1 cellular context compared by ENCODE assay signal in the genomic region with DNA sequence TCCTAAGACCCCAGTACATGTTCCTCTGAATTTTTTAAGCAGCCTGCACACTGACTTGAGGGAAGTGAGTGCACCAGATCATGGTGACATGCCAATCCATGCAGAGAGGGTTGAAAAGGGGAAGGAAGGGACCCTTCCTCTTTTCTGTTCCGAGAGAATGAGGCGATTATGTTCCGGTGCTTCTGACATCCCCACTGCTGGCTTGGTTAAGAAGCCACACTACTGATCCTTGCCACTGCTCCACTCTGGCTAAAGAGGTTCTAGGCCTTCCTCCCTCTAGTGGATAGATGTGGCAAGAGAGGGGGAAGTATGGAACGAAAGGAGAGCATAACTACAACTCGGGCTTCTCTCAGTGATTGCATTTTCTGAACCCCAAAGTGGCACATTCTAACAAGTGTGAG.
A peak's percentile ranks its signal among the peaks of the same experiment; 100 is the strongest.
TF ChIP-seq lines count a peak whose summit lies in the region.

No MANE protein-coding gene starts in this region.

TF ChIP-seq in K562, 482 proteins besides CTCF, POLR2A, EP300 and RAD21 (continues in another document):
- peak; percentile 69 for TF ChIP-seq ZFX (CRISPR knock-in tag; IDR thresholded peaks at IDR 0.05)
- TF ChIP-seq, protein P1, sequence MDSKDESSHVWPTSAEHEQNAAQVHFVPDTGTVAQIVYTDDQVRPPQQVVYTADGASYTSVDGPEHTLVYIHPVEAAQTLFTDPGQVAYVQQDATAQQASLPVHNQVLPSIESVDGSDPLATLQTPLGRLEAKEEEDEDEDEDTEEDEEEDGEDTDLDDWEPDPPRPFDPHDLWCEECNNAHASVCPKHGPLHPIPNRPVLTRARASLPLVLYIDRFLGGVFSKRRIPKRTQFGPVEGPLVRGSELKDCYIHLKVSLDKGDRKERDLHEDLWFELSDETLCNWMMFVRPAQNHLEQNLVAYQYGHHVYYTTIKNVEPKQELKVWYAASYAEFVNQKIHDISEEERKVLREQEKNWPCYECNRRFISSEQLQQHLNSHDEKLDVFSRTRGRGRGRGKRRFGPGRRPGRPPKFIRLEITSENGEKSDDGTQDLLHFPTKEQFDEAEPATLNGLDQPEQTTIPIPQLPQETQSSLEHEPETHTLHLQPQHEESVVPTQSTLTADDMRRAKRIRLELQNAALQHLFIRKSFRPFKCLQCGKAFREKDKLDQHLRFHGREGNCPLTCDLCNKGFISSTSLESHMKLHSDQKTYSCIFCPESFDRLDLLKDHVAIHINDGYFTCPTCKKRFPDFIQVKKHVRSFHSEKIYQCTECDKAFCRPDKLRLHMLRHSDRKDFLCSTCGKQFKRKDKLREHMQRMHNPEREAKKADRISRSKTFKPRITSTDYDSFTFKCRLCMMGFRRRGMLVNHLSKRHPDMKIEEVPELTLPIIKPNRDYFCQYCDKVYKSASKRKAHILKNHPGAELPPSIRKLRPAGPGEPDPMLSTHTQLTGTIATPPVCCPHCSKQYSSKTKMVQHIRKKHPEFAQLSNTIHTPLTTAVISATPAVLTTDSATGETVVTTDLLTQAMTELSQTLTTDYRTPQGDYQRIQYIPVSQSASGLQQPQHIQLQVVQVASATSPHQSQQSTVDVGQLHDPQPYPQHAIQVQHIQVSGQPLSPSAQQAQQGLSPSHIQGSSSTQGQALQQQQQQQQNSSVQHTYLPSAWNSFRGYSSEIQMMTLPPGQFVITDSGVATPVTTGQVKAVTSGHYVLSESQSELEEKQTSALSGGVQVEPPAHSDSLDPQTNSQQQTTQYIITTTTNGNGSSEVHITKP (IDR thresholded peaks at IDR 0.05; ENCODE audit: partially characterized antibody): peak; percentile 58
- TF ChIP-seq KAT8 (IDR thresholded peaks at IDR 0.05; ENCODE audit: low read depth): no peak
- peak; percentile 25; the same call in 1 of the 2 replicates for TF ChIP-seq STAT5A (IDR thresholded peaks at IDR 0.05; ENCODE audit: borderline replicate concordance, low read length)
- peak; percentile 56; the same call in 1 of the 2 replicates for TF ChIP-seq CTBP1 (IDR thresholded peaks at IDR 0.05; ENCODE audit: borderline replicate concordance)
- peak; percentile 46 for TF ChIP-seq TEAD4 (IDR thresholded peaks at IDR 0.05; ENCODE audit: low read length)
- no peak for TF ChIP-seq TEAD4 (CRISPR knock-in tag; IDR thresholded peaks at IDR 0.05; ENCODE audit: borderline replicate concordance)
- TF ChIP-seq, protein P2, sequence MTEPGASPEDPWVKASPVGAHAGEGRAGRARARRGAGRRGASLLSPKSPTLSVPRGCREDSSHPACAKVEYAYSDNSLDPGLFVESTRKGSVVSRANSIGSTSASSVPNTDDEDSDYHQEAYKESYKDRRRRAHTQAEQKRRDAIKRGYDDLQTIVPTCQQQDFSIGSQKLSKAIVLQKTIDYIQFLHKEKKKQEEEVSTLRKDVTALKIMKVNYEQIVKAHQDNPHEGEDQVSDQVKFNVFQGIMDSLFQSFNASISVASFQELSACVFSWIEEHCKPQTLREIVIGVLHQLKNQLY (CRISPR knock-in tag; conservative IDR thresholded peaks at IDR 0.05): 0 out of 4 replicates have a peak, but pooled peaks of 1 of the 2 experiments have one; percentile 34
- TF ChIP-seq TCFL5 (CRISPR knock-in tag; conservative IDR thresholded peaks at IDR 0.05): no peak
- TF ChIP-seq TEAD1 (CRISPR knock-in tag; IDR thresholded peaks at IDR 0.05): 0 out of 4 replicates have a peak, but pooled peaks of 1 of the 2 experiments have one; percentile 57
- no peak for TF ChIP-seq ELF4 (CRISPR knock-in tag; IDR thresholded peaks at IDR 0.05)
- TF ChIP-seq, protein P3, sequence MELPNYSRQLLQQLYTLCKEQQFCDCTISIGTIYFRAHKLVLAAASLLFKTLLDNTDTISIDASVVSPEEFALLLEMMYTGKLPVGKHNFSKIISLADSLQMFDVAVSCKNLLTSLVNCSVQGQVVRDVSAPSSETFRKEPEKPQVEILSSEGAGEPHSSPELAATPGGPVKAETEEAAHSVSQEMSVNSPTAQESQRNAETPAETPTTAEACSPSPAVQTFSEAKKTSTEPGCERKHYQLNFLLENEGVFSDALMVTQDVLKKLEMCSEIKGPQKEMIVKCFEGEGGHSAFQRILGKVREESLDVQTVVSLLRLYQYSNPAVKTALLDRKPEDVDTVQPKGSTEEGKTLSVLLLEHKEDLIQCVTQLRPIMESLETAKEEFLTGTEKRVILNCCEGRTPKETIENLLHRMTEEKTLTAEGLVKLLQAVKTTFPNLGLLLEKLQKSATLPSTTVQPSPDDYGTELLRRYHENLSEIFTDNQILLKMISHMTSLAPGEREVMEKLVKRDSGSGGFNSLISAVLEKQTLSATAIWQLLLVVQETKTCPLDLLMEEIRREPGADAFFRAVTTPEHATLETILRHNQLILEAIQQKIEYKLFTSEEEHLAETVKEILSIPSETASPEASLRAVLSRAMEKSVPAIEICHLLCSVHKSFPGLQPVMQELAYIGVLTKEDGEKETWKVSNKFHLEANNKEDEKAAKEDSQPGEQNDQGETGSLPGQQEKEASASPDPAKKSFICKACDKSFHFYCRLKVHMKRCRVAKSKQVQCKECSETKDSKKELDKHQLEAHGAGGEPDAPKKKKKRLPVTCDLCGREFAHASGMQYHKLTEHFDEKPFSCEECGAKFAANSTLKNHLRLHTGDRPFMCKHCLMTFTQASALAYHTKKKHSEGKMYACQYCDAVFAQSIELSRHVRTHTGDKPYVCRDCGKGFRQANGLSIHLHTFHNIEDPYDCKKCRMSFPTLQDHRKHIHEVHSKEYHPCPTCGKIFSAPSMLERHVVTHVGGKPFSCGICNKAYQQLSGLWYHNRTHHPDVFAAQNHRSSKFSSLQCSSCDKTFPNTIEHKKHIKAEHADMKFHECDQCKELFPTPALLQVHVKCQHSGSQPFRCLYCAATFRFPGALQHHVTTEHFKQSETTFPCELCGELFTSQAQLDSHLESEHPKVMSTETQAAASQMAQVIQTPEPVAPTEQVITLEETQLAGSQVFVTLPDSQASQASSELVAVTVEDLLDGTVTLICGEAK (IDR thresholded peaks at IDR 0.05): peak; percentile 26; the same call in 1 of the 2 replicates
- TF ChIP-seq, protein P3 (CRISPR knock-in tag; IDR thresholded peaks at IDR 0.05): no peak
- peak; percentile 69 for TF ChIP-seq ETV1 (tag; conservative IDR thresholded peaks at IDR 0.05; ENCODE audit: low read depth)
- TF ChIP-seq ZBTB7A (IDR thresholded peaks at IDR 0.05; ENCODE audit: borderline replicate concordance, control insufficient read depth, low read depth, low read length): peak; percentile 55; the same call in 1 of the 2 replicates
- TF ChIP-seq NRF1 (conservative IDR thresholded peaks at IDR 0.05 in 1 of 2, IDR thresholded peaks at IDR 0.05 in 1 of 2): 0 out of 4 replicates have a peak, but pooled peaks of 1 of the 2 experiments have one; percentile 27
- TF ChIP-seq, protein P4, sequence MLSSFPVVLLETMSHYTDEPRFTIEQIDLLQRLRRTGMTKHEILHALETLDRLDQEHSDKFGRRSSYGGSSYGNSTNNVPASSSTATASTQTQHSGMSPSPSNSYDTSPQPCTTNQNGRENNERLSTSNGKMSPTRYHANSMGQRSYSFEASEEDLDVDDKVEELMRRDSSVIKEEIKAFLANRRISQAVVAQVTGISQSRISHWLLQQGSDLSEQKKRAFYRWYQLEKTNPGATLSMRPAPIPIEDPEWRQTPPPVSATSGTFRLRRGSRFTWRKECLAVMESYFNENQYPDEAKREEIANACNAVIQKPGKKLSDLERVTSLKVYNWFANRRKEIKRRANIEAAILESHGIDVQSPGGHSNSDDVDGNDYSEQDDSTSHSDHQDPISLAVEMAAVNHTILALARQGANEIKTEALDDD (IDR thresholded peaks at IDR 0.05): peak; percentile 77
- TF ChIP-seq RNF2 (IDR thresholded peaks at IDR 0.05): 0 out of 2 replicates have a peak, but pooled peaks have one; percentile 41
- peak; percentile 47; the same call in 1 of the 2 replicates for TF ChIP-seq RB1 (IDR thresholded peaks at IDR 0.05; ENCODE audit: low read depth)
- TF ChIP-seq ATF7 (IDR thresholded peaks at IDR 0.05): peak; percentile 29; the same call in 1 of the 2 replicates
- TF ChIP-seq IFI16 (CRISPR knock-in tag; IDR thresholded peaks at IDR 0.05): 0 out of 2 replicates have a peak, but pooled peaks have one; percentile 56
- TF ChIP-seq ZNF444 (CRISPR knock-in tag; IDR thresholded peaks at IDR 0.05): no peak
- TF ChIP-seq ZNF699 (CRISPR knock-in tag; IDR thresholded peaks at IDR 0.05; ENCODE audit: insufficient replicate concordance): no peak
- TF ChIP-seq, protein P5, sequence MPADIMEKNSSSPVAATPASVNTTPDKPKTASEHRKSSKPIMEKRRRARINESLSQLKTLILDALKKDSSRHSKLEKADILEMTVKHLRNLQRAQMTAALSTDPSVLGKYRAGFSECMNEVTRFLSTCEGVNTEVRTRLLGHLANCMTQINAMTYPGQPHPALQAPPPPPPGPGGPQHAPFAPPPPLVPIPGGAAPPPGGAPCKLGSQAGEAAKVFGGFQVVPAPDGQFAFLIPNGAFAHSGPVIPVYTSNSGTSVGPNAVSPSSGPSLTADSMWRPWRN (IDR thresholded peaks at IDR 0.05; ENCODE audit: low read depth): no peak
- TF ChIP-seq, protein P6, sequence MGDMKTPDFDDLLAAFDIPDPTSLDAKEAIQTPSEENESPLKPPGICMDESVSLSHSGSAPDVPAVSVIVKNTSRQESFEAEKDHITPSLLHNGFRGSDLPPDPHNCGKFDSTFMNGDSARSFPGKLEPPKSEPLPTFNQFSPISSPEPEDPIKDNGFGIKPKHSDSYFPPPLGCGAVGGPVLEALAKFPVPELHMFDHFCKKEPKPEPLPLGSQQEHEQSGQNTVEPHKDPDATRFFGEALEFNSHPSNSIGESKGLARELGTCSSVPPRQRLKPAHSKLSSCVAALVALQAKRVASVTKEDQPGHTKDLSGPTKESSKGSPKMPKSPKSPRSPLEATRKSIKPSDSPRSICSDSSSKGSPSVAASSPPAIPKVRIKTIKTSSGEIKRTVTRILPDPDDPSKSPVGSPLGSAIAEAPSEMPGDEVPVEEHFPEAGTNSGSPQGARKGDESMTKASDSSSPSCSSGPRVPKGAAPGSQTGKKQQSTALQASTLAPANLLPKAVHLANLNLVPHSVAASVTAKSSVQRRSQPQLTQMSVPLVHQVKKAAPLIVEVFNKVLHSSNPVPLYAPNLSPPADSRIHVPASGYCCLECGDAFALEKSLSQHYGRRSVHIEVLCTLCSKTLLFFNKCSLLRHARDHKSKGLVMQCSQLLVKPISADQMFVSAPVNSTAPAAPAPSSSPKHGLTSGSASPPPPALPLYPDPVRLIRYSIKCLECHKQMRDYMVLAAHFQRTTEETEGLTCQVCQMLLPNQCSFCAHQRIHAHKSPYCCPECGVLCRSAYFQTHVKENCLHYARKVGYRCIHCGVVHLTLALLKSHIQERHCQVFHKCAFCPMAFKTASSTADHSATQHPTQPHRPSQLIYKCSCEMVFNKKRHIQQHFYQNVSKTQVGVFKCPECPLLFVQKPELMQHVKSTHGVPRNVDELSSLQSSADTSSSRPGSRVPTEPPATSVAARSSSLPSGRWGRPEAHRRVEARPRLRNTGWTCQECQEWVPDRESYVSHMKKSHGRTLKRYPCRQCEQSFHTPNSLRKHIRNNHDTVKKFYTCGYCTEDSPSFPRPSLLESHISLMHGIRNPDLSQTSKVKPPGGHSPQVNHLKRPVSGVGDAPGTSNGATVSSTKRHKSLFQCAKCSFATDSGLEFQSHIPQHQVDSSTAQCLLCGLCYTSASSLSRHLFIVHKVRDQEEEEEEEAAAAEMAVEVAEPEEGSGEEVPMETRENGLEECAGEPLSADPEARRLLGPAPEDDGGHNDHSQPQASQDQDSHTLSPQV (IDR thresholded peaks at IDR 0.05): peak; percentile 68; the same call in 1 of the 2 replicates
- TF ChIP-seq MED1 (CRISPR knock-in tag; IDR thresholded peaks at IDR 0.05; ENCODE audit: borderline replicate concordance): no peak
- TF ChIP-seq JUND (IDR thresholded peaks at IDR 0.05; ENCODE audit: borderline replicate concordance, low read depth, low read length): peak; percentile 50; the same call in 1 of the 2 replicates
- TF ChIP-seq JUND (tag; IDR thresholded peaks at IDR 0.05; ENCODE audit: borderline replicate concordance, low read depth, low read length): peak; percentile 51; the same call in 2 of the 3 replicates
- no peak for TF ChIP-seq CHCHD3 (CRISPR knock-in tag; IDR thresholded peaks at IDR 0.05)
- TF ChIP-seq CREM (IDR thresholded peaks at IDR 0.05; ENCODE audit: low read depth): peak; percentile 34; the same call in 1 of the 2 replicates
- TF ChIP-seq FOXM1 (IDR thresholded peaks at IDR 0.05; ENCODE audit: low read depth): no peak
- TF ChIP-seq FOXM1 (CRISPR knock-in tag; IDR thresholded peaks at IDR 0.05; ENCODE audit: low read depth): no peak
- TF ChIP-seq HNRNPH1 (optimal IDR thresholded peaks at IDR 0.05; ENCODE audit: low read depth, low read length): no peak
- no peak for TF ChIP-seq CBX8 (IDR thresholded peaks at IDR 0.05; ENCODE audit: borderline replicate concordance, extremely low read depth, low read depth, low read length, poor library complexity, severe bottlenecking)
- no peak for TF ChIP-seq MTF1 (CRISPR knock-in tag; IDR thresholded peaks at IDR 0.05; ENCODE audit: borderline replicate concordance)
- TF ChIP-seq ZNF75A (CRISPR knock-in tag; IDR thresholded peaks at IDR 0.05): 0 out of 2 replicates have a peak, but pooled peaks have one; percentile 20
- no peak for TF ChIP-seq CEBPB (tag; IDR thresholded peaks at IDR 0.05)
- peak; percentile 86; the same call in 1 of the 2 replicates for TF ChIP-seq SPI1 (IDR thresholded peaks at IDR 0.05; ENCODE audit: borderline replicate concordance, low read depth, low read length)
- TF ChIP-seq FOXP1 (CRISPR knock-in tag; IDR thresholded peaks at IDR 0.05): 0 out of 2 replicates have a peak, but pooled peaks have one; percentile 27
